In the genomic region with DNA sequence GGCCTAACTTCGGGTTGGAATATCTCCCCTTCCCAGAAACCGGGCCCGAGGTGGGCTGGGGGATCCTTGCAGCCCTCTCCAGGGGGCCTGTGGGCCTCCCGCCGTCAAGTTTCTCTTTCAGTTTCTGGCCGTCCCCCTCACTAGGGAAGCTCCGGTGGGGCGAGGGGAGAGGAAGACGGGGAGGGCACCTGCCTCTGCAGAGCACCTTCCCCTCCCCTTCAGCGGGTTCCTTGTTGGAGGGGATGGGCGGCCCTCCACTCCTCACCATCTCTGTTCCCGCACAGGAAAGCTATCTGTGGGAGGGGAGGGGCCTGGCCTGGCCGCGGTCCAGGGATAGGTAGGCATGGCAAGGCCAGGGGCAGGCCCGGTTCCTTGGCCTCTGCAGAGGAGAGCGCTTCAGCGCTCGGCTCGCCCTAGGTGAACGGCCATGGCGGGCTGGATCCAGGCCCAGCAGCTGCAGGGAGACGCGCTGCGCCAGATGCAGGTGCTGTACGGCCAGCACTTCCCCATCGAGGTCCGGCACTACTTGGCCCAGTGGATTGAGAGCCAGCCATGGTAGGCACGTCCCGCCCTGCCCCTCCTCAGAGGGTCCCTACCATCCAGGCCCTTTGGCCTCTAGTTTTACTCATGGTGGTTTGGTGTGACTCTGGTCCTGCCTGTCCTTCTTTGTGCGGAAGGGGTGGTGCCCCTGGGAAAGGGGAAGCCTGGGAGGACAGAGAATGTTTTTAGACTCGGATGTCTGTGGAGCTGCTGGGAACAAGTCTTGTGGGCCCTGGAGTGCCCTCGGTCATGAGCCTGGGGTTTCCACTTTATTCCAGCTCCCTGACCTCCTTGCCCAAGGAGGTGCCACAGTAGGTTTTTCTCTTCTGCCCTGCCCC, we compare ENCODE assay signal across 1 cellular context.
TF ChIP-seq lines count a peak whose summit lies in the region.

No MANE protein-coding gene starts in this region.

TF ChIP-seq in K562, 482 proteins besides CTCF, POLR2A, EP300 and RAD21 (continued from another document and continues in another):
- TF ChIP-seq, protein P1, sequence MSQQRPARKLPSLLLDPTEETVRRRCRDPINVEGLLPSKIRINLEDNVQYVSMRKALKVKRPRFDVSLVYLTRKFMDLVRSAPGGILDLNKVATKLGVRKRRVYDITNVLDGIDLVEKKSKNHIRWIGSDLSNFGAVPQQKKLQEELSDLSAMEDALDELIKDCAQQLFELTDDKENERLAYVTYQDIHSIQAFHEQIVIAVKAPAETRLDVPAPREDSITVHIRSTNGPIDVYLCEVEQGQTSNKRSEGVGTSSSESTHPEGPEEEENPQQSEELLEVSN (IDR thresholded peaks at IDR 0.05; ENCODE audit: borderline replicate concordance in 1 of 2, extremely low read depth in 1 of 2, insufficient read depth in 1 of 2, insufficient read length in 1 of 2, low read depth in 1 of 2, low read length in 1 of 2, poor library complexity in 1 of 2, severe bottlenecking in 1 of 2): peak in 1 of 2 experiments; percentile 2
- TF ChIP-seq ELF4 (CRISPR knock-in tag; IDR thresholded peaks at IDR 0.05) (no peak), ZKSCAN1 (IDR thresholded peaks at IDR 0.05; ENCODE audit: low read depth, low read length) (0 out of 2 replicates have a peak, but pooled peaks have one; percentile 24), CCAR2 (IDR thresholded peaks at IDR 0.05; ENCODE audit: low read depth, low read length) (no peak), SMARCB1 (IDR thresholded peaks at IDR 0.05; ENCODE audit: insufficient read length, low read depth) (no peak), MCM3 (IDR thresholded peaks at IDR 0.05) (no peak), TBP (optimal IDR thresholded peaks at IDR 0.05; ENCODE audit: low read depth, low read length) (peak; percentile 69), CBX5 (IDR thresholded peaks at IDR 0.05; ENCODE audit: borderline replicate concordance, low read depth) (no peak), SPI1 (IDR thresholded peaks at IDR 0.05; ENCODE audit: borderline replicate concordance, low read depth, low read length) (peak; percentile 65), NR3C1 (CRISPR knock-in tag; IDR thresholded peaks at IDR 0.05) (0 out of 2 replicates have a peak, but pooled peaks have one; percentile 59), ZNF274 (IDR thresholded peaks at IDR 0.05; ENCODE audit: borderline replicate concordance, low read depth, low read length) (no peak), RBFOX2 (IDR thresholded peaks at IDR 0.05; ENCODE audit: low read depth, low read length) (peak; percentile 57), ZNF589 (CRISPR knock-in tag; IDR thresholded peaks at IDR 0.05; ENCODE audit: low read depth) (peak; percentile 12; the same call in 1 of the 2 replicates), CBX1 (IDR thresholded peaks at IDR 0.05; ENCODE audit: low read depth) (0 out of 2 replicates have a peak, but pooled peaks have one; percentile 56), POLR2G (IDR thresholded peaks at IDR 0.05; ENCODE audit: low read depth, low read length) (peak; percentile 77), EP400 (IDR thresholded peaks at IDR 0.05) (peak; percentile 56; the same call in 1 of the 2 replicates), SREBF2 (CRISPR knock-in tag; IDR thresholded peaks at IDR 0.05) (0 out of 2 replicates have a peak, but pooled peaks have one; percentile 25), NELFE (IDR thresholded peaks at IDR 0.05; ENCODE audit: insufficient read depth, insufficient read length) (no peak), KDM5B (IDR thresholded peaks at IDR 0.05; ENCODE audit: insufficient replicate concordance, low read depth, low read length) (peak; percentile 34), MBD2 (IDR thresholded peaks at IDR 0.05; ENCODE audit: borderline replicate concordance, low read depth) (0 out of 2 replicates have a peak, but pooled peaks have one; percentile 37), ERF (CRISPR knock-in tag; IDR thresholded peaks at IDR 0.05) (0 out of 2 replicates have a peak, but pooled peaks have one; percentile 59), RBBP5 (IDR thresholded peaks at IDR 0.05; ENCODE audit: borderline replicate concordance, insufficient read depth, low read length, poor library complexity, severe bottlenecking) (peak; percentile 37), ETV5 (CRISPR knock-in tag; IDR thresholded peaks at IDR 0.05; ENCODE audit: low read depth) (no peak), CBX3 (IDR thresholded peaks at IDR 0.05; ENCODE audit: borderline replicate concordance in 1 of 2, low read length in 2 of 2) (0 out of 3 replicates have a peak, but pooled peaks of 1 of the 2 experiments have one; percentile 5), HDAC1 (IDR thresholded peaks at IDR 0.05) (peak in 1 of 2 experiments; percentile 67; a peak in 1 of 4 replicates), RNF2 (IDR thresholded peaks at IDR 0.05) (0 out of 2 replicates have a peak, but pooled peaks have one; percentile 24), ZBED1 (IDR thresholded peaks at IDR 0.05) (0 out of 2 replicates have a peak, but pooled peaks have one; percentile 6), TAF1 (IDR thresholded peaks at IDR 0.05; ENCODE audit: control insufficient read depth, extremely low read depth, insufficient read depth, low read length, severe bottlenecking) (peak; percentile 62), CSDE1 (IDR thresholded peaks at IDR 0.05) (no peak), POLR2B (IDR thresholded peaks at IDR 0.05; ENCODE audit: low read depth, partially characterized antibody) (peak; percentile 37)
- TF ChIP-seq, protein P2, sequence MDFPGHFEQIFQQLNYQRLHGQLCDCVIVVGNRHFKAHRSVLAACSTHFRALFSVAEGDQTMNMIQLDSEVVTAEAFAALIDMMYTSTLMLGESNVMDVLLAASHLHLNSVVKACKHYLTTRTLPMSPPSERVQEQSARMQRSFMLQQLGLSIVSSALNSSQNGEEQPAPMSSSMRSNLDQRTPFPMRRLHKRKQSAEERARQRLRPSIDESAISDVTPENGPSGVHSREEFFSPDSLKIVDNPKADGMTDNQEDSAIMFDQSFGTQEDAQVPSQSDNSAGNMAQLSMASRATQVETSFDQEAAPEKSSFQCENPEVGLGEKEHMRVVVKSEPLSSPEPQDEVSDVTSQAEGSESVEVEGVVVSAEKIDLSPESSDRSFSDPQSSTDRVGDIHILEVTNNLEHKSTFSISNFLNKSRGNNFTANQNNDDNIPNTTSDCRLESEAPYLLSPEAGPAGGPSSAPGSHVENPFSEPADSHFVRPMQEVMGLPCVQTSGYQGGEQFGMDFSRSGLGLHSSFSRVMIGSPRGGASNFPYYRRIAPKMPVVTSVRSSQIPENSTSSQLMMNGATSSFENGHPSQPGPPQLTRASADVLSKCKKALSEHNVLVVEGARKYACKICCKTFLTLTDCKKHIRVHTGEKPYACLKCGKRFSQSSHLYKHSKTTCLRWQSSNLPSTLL (IDR thresholded peaks at IDR 0.05): no peak
- TF ChIP-seq, protein P3, sequence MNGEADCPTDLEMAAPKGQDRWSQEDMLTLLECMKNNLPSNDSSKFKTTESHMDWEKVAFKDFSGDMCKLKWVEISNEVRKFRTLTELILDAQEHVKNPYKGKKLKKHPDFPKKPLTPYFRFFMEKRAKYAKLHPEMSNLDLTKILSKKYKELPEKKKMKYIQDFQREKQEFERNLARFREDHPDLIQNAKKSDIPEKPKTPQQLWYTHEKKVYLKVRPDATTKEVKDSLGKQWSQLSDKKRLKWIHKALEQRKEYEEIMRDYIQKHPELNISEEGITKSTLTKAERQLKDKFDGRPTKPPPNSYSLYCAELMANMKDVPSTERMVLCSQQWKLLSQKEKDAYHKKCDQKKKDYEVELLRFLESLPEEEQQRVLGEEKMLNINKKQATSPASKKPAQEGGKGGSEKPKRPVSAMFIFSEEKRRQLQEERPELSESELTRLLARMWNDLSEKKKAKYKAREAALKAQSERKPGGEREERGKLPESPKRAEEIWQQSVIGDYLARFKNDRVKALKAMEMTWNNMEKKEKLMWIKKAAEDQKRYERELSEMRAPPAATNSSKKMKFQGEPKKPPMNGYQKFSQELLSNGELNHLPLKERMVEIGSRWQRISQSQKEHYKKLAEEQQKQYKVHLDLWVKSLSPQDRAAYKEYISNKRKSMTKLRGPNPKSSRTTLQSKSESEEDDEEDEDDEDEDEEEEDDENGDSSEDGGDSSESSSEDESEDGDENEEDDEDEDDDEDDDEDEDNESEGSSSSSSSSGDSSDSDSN (IDR thresholded peaks at IDR 0.05; ENCODE audit: borderline replicate concordance in 1 of 2, low read depth in 2 of 2, low read length in 2 of 2): peak in 1 of 2 experiments; percentile 62; a peak in 3 of 4 replicates
- TF ChIP-seq, protein P4, sequence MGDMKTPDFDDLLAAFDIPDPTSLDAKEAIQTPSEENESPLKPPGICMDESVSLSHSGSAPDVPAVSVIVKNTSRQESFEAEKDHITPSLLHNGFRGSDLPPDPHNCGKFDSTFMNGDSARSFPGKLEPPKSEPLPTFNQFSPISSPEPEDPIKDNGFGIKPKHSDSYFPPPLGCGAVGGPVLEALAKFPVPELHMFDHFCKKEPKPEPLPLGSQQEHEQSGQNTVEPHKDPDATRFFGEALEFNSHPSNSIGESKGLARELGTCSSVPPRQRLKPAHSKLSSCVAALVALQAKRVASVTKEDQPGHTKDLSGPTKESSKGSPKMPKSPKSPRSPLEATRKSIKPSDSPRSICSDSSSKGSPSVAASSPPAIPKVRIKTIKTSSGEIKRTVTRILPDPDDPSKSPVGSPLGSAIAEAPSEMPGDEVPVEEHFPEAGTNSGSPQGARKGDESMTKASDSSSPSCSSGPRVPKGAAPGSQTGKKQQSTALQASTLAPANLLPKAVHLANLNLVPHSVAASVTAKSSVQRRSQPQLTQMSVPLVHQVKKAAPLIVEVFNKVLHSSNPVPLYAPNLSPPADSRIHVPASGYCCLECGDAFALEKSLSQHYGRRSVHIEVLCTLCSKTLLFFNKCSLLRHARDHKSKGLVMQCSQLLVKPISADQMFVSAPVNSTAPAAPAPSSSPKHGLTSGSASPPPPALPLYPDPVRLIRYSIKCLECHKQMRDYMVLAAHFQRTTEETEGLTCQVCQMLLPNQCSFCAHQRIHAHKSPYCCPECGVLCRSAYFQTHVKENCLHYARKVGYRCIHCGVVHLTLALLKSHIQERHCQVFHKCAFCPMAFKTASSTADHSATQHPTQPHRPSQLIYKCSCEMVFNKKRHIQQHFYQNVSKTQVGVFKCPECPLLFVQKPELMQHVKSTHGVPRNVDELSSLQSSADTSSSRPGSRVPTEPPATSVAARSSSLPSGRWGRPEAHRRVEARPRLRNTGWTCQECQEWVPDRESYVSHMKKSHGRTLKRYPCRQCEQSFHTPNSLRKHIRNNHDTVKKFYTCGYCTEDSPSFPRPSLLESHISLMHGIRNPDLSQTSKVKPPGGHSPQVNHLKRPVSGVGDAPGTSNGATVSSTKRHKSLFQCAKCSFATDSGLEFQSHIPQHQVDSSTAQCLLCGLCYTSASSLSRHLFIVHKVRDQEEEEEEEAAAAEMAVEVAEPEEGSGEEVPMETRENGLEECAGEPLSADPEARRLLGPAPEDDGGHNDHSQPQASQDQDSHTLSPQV (IDR thresholded peaks at IDR 0.05): peak; percentile 50; the same call in 1 of the 2 replicates
- TF ChIP-seq, protein P5, sequence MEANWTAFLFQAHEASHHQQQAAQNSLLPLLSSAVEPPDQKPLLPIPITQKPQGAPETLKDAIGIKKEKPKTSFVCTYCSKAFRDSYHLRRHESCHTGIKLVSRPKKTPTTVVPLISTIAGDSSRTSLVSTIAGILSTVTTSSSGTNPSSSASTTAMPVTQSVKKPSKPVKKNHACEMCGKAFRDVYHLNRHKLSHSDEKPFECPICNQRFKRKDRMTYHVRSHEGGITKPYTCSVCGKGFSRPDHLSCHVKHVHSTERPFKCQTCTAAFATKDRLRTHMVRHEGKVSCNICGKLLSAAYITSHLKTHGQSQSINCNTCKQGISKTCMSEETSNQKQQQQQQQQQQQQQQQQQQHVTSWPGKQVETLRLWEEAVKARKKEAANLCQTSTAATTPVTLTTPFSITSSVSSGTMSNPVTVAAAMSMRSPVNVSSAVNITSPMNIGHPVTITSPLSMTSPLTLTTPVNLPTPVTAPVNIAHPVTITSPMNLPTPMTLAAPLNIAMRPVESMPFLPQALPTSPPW (CRISPR knock-in tag; IDR thresholded peaks at IDR 0.05): peak; percentile 30; the same call in 1 of the 2 replicates
- TF ChIP-seq, protein P6, sequence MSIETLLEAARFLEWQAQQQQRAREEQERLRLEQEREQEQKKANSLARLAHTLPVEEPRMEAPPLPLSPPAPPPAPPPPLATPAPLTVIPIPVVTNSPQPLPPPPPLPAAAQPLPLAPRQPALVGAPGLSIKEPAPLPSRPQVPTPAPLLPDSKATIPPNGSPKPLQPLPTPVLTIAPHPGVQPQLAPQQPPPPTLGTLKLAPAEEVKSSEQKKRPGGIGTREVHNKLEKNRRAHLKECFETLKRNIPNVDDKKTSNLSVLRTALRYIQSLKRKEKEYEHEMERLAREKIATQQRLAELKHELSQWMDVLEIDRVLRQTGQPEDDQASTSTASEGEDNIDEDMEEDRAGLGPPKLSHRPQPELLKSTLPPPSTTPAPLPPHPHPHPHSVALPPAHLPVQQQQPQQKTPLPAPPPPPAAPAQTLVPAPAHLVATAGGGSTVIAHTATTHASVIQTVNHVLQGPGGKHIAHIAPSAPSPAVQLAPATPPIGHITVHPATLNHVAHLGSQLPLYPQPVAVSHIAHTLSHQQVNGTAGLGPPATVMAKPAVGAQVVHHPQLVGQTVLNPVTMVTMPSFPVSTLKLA (conservative IDR thresholded peaks at IDR 0.05): peak; percentile 10 to 64; a peak in 3 of 4 replicates
- TF ChIP-seq, protein P7, sequence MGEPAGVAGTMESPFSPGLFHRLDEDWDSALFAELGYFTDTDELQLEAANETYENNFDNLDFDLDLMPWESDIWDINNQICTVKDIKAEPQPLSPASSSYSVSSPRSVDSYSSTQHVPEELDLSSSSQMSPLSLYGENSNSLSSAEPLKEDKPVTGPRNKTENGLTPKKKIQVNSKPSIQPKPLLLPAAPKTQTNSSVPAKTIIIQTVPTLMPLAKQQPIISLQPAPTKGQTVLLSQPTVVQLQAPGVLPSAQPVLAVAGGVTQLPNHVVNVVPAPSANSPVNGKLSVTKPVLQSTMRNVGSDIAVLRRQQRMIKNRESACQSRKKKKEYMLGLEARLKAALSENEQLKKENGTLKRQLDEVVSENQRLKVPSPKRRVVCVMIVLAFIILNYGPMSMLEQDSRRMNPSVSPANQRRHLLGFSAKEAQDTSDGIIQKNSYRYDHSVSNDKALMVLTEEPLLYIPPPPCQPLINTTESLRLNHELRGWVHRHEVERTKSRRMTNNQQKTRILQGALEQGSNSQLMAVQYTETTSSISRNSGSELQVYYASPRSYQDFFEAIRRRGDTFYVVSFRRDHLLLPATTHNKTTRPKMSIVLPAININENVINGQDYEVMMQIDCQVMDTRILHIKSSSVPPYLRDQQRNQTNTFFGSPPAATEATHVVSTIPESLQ (CRISPR knock-in tag; IDR thresholded peaks at IDR 0.05): 0 out of 2 replicates have a peak, but pooled peaks have one; percentile 57
- TF ChIP-seq, protein P8, sequence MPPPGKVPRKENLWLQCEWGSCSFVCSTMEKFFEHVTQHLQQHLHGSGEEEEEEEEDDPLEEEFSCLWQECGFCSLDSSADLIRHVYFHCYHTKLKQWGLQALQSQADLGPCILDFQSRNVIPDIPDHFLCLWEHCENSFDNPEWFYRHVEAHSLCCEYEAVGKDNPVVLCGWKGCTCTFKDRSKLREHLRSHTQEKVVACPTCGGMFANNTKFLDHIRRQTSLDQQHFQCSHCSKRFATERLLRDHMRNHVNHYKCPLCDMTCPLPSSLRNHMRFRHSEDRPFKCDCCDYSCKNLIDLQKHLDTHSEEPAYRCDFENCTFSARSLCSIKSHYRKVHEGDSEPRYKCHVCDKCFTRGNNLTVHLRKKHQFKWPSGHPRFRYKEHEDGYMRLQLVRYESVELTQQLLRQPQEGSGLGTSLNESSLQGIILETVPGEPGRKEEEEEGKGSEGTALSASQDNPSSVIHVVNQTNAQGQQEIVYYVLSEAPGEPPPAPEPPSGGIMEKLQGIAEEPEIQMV (tag; conservative IDR thresholded peaks at IDR 0.05; ENCODE audit: low read depth): no peak
